In the genomic region with DNA sequence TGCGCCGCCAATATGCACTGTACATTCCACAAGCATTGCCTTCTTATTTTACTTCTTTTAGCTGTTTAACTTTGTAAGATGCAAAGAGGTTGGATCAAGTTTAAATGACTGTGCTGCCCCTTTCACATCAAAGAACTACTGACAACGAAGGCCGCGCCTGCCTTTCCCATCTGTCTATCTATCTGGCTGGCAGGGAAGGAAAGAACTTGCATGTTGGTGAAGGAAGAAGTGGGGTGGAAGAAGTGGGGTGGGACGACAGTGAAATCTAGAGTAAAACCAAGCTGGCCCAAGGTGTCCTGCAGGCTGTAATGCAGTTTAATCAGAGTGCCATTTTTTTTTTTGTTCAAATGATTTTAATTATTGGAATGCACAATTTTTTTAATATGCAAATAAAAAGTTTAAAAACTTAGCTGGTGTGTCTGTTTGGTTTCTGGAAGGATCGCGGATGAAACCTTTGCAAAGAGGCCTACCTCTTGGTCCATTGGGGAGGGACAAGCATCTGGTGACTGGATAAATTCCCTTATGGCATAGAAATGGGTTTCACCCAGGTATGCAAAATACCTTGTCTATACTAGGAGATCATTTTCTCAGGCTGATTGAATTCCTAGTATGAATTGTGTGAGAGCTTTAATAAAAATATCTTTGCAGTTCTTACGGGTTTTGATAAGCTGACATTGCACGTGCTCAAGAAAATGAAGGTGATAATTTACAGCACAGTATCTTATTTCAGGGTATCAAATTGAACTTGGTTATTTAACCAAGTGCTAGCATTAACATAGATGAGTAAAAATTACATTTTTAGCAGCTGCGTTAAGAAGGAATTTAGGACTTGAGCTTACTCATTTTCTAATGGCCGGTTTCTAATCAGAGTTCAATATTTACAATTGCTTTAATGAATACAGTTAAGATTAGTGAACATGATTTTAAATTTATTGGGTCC, we compare ENCODE assay signal across 1 cellular context.
A peak's percentile ranks its signal among the peaks of the same experiment; 100 is the strongest.
TF ChIP-seq lines count a peak whose summit lies in the region.

No MANE protein-coding gene starts in this region.

TF ChIP-seq in SK-N-SH, 30 proteins besides CTCF, POLR2A, EP300 and RAD21:
- TF ChIP-seq JUND (IDR thresholded peaks at IDR 0.05) (peak; percentile 41; the same call in 1 of the 2 replicates), POLR2AphosphoS5 (IDR thresholded peaks at IDR 0.05; ENCODE audit: low read depth, low read length) (peak; percentile 32; the same call in 1 of the 2 replicates)
TF ChIP-seq in SK-N-SH: peak in this region for 2; not testable (repeated sequence) for 28.
